ENCODE assay signal across 27 cellular contexts in genomic region chr13:44465318-44465717, GRCh38.
DNase-seq lines count a peak whose midpoint lies in the region; ATAC-seq and TF ChIP-seq lines count a peak whose summit lies in the region.
"Had no signal": no experiment of that assay in that cellular context is flagged by ENCODE, and none has a peak within 500 bp of the region (broad histone marks: within the 10 kb centered on the region; RNA-seq: fewer than 3 reads in every experiment).

No MANE protein-coding gene starts in this region.

- H3K36me3 ChIP-seq in cardiac muscle cell (no peaks in the 10 kb centered on the region), HAP-1 (replicated peaks) (no peaks in the 10 kb centered on the region), transverse colon (no peaks in the 10 kb centered on the region)
- H3K36me3 ChIP-seq: esophagus muscularis mucosa, neural progenitor cell, thyroid gland had no signal

- no peak for TF ChIP-seq EP300 in transverse colon (IDR thresholded peaks at IDR 0.05; ENCODE audit: low read depth)

- in situ Hi-C loops in HAP-1 (cut with MboI; ENCODE audit: low sequenced_read_pairs) (no loop called here), transverse colon (cut with MboI; ENCODE audit: low pct_ligation_motif_present in 1 of 4, low pct_unique_long_range_greater_than_20kb in 1 of 4, low sequenced_read_pairs in 3 of 4) (no loop called here)

- H3K27ac ChIP-seq in cardiac muscle cell, result peak overlapping the region; percentile 79
- no peak overlapping the region for H3K27ac ChIP-seq in transverse colon
- H3K27ac ChIP-seq: coronary artery, neural progenitor cell, thyroid gland had no signal

- H3K27ac Mint-ChIP-seq in immature natural killer cell, result no peak overlapping the region
- H3K27ac Mint-ChIP-seq: activated CD8-positive, alpha-beta T cell treated with anti-CD3 and anti-CD28 coated beads for 36 hours; B cell; effector memory CD8-positive, alpha-beta T cell; neural progenitor cell; stimulated activated naive CD8-positive, alpha-beta T cell treated with anti-CD3 and anti-CD28 coated beads, Interleukin-15, Interleukin-2, amounts not matched to agents 100 ng/mL and 50 ng/mL, for 24 hours; T-cell had no signal

- TF ChIP-seq CTCF in cardiac muscle cell (IDR thresholded peaks at IDR 0.05; ENCODE audit: low read depth, low read length) (no peak), fibroblast of mammary gland (conservative IDR thresholded peaks at IDR 0.05; ENCODE audit: control insufficient read depth, insufficient read depth, low read depth, low read length) (peak; percentile 13), transverse colon (IDR thresholded peaks at IDR 0.05) (no peak)

- ATAC-seq in Right ventricle myocardium superior (ENCODE audit: poor library complexity), result no peak
- ATAC-seq: activated CD4-positive, CD25-positive, alpha-beta regulatory T cell treated with anti-CD3 and anti-CD28 coated beads, Interleukin-2, amount 50 U/mL, for 24 hours; activated CD8-positive, alpha-beta T cell treated with anti-CD3 and anti-CD28 coated beads for 36 hours; effector memory CD8-positive, alpha-beta T cell; T-cell had no signal

- no peak overlapping the region for H3K4me3 Mint-ChIP-seq in immature natural killer cell
- H3K4me3 Mint-ChIP-seq: activated CD8-positive, alpha-beta T cell treated with anti-CD3 and anti-CD28 coated beads for 36 hours; B cell; effector memory CD8-positive, alpha-beta T cell; neural progenitor cell; stimulated activated naive CD8-positive, alpha-beta T cell treated with anti-CD3 and anti-CD28 coated beads, Interleukin-15, Interleukin-2, amounts not matched to agents 100 ng/mL and 50 ng/mL, for 24 hours; T-cell had no signal

- no peaks in the 10 kb centered on the region for H3K9me3 Mint-ChIP-seq in immature natural killer cell
- H3K9me3 Mint-ChIP-seq: activated CD8-positive, alpha-beta T cell treated with anti-CD3 and anti-CD28 coated beads for 36 hours; effector memory CD8-positive, alpha-beta T cell; neural progenitor cell; stimulated activated naive CD8-positive, alpha-beta T cell treated with anti-CD3 and anti-CD28 coated beads, Interleukin-15, Interleukin-2, amounts not matched to agents 100 ng/mL and 50 ng/mL, for 24 hours; T-cell had no signal

- H3K4me3 ChIP-seq in cardiac muscle cell (no peak overlapping the region), fibroblast of mammary gland (ENCODE audit: control insufficient read depth, low read depth, low read length) (no peak overlapping the region), HAP-1 (no peak overlapping the region), transverse colon (no peak overlapping the region)
- H3K4me3 ChIP-seq: esophagus muscularis mucosa, neural progenitor cell, thyroid gland had no signal

- no peaks in the 10 kb centered on the region for H3K36me3 Mint-ChIP-seq in immature natural killer cell
- H3K36me3 Mint-ChIP-seq: neural progenitor cell, T-cell had no signal

- intact Hi-C loops in Right ventricle myocardium superior (cut with DNase I), result no loop called here
- intact Hi-C loops in transverse colon (cut with DNase I; ENCODE audit: low total_unique reads), result no loop called here

- no peak for TF ChIP-seq POLR2A in transverse colon (IDR thresholded peaks at IDR 0.05)

- H3K4me1 Mint-ChIP-seq in immature natural killer cell, result no peaks in the 10 kb centered on the region
- H3K4me1 Mint-ChIP-seq: B cell had no signal

- H3K27me3 ChIP-seq in cardiac muscle cell, result no peaks in the 10 kb centered on the region
- H3K27me3 ChIP-seq in HAP-1 (ENCODE audit: low read depth), result no peaks in the 10 kb centered on the region
- no peaks in the 10 kb centered on the region for H3K27me3 ChIP-seq in transverse colon
- H3K27me3 ChIP-seq: esophagus muscularis mucosa, neural progenitor cell, thyroid gland had no signal

- peaks cover 23% of the 10 kb centered on the region for H3K4me1 ChIP-seq in cardiac muscle cell (ENCODE audit: low read depth)
- H3K4me1 ChIP-seq in HAP-1, result peaks cover 21% of the 10 kb centered on the region; the same call in 1 of the 2 replicates
- peaks cover 0 to 3% (median 0%) of the 10 kb centered on the region in 4 donors for H3K4me1 ChIP-seq in transverse colon
- H3K4me1 ChIP-seq: thyroid gland had no signal

- WGBS in transverse colon (ENCODE audit: low coverage in 1 of 2), 2 donors, result 61 to 70% methylated on average over 3 to 4 of the region's 4 CpGs

- H3K9me3 ChIP-seq in cardiac muscle cell (ENCODE audit: low read depth), result no peaks in the 10 kb centered on the region
- H3K9me3 ChIP-seq in HAP-1, result no peaks in the 10 kb centered on the region
- no peaks in the 10 kb centered on the region for H3K9me3 ChIP-seq in transverse colon
- H3K9me3 ChIP-seq: esophagus muscularis mucosa, thyroid gland had no signal

- DNase-seq in cardiac muscle cell (ENCODE audit: low read depth in 1 of 2, low spot score in 1 of 2) (no peak), Right ventricle myocardium superior (no peak), RPMI7951 (ENCODE audit: low read depth) (peak; percentile 30), fibroblast of mammary gland (ENCODE audit: low read depth) (peak; percentile 68), HAP-1 (ENCODE audit: low spot score in 2 of 2) (no peak), NCI-H128 (lab: John Stamatoyannopoulos, UW; ENCODE audit: unreplicated experiment) (no peak), immature natural killer cell (no peak), transverse colon (no peak)
- DNase-seq: activated CD8-positive, alpha-beta T cell treated with anti-CD3 and anti-CD28 coated beads for 36 hours; activated gamma-delta T cell; DMS53; effector memory CD8-positive, alpha-beta T cell; NCI-H1105; NCI-H2029 treated with DMSO at 0.1 percent for 48 hours; NCI-H2227 treated with DMSO at 0.1 percent for 48 hours; NCI-H82; OCI-M1; posterior cingulate gyrus; stimulated activated CD4-positive, alpha-beta T cell treated with anti-CD3 and anti-CD28 coated beads, Interleukin-15, amount 100 ng/mL, for 24 hours; T-cell; thyroid gland had no signal

- no peaks in the 10 kb centered on the region for H3K27me3 Mint-ChIP-seq in immature natural killer cell (ENCODE audit: low read depth in 3 of 3)
- H3K27me3 Mint-ChIP-seq: activated CD8-positive, alpha-beta T cell treated with anti-CD3 and anti-CD28 coated beads for 36 hours; B cell; effector memory CD8-positive, alpha-beta T cell; stimulated activated naive CD8-positive, alpha-beta T cell treated with anti-CD3 and anti-CD28 coated beads, Interleukin-15, Interleukin-2, amounts not matched to agents 100 ng/mL and 50 ng/mL, for 24 hours; T-cell had no signal

Comparison
In these comparisons a context has a peak if more than half of its experiments do, and no peak if none do; other contexts are left out.
1. DNase-seq: peak in RPMI7951 (single experiment) and fibroblast of mammary gland (single experiment); none in cardiac muscle cell (0 of 2), Right ventricle myocardium superior (single experiment), HAP-1 (0 of 2), NCI-H128 (single experiment), immature natural killer cell (0 of 3) and transverse colon (single experiment).